Comparison of ENCODE assay signal across 1 cellular context in the genomic region with DNA sequence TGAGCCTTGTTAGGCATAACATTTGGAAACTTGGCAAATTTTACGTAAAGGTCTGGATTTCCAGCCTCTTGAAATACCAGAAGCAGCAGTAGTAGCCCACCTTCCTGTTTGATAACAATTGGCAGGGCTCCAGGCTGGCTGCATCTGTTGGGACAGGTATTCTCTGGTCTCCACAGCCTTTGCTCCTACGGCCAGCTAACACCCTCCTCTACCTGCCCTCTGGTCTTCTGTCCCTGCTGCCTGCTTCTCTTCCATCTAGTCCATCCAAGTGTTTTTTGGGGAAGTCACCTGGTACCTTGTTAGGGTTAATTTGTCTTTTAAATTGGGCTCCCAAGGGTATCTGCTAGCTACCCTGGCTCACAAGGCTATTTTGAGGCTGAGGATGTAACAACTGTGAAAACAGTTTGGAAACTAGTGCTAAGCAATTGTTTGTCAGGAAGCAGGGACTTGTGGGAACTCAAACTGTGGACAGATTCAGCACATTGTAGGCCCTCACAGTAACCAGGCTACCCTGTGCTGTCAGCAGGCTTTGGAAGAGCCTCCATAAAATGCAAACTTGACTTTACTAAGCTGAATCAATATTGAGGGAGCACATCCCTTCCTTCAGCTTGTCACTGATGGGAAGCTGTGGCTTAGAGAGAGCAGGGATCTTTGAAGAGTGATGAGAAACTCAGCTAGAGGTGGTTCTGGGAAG.
TF ChIP-seq lines count a peak whose summit lies in the region.

No MANE protein-coding gene starts in this region.

TF ChIP-seq in WTC11, 78 proteins besides CTCF, POLR2A, EP300 and RAD21 (continued from another document):
- no peak for TF ChIP-seq ZNF138 (CRISPR knock-in tag; conservative IDR thresholded peaks at IDR 0.05)
- TF ChIP-seq ZNF232 (CRISPR knock-in tag; IDR thresholded peaks at IDR 0.05), result no peak
- TF ChIP-seq, protein P1, sequence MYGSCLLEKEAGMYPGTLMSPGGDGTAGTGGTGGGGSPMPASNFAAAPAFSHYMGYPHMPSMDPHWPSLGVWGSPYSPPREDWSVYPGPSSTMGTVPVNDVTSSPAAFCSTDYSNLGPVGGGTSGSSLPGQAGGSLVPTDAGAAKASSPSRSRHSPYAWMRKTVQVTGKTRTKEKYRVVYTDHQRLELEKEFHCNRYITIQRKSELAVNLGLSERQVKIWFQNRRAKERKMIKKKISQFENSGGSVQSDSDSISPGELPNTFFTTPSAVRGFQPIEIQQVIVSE (CRISPR knock-in tag; IDR thresholded peaks at IDR 0.05; ENCODE audit: borderline replicate concordance), result no peak
- TF ChIP-seq ZMAT4 (CRISPR knock-in tag; IDR thresholded peaks at IDR 0.05), result no peak
- TF ChIP-seq ELF4 (CRISPR knock-in tag; IDR thresholded peaks at IDR 0.05; ENCODE audit: low read depth), result no peak
- peak; percentile 85; the same call in 1 of the 2 replicates for TF ChIP-seq PRRX2 (CRISPR knock-in tag; IDR thresholded peaks at IDR 0.05)
- TF ChIP-seq, protein P2, sequence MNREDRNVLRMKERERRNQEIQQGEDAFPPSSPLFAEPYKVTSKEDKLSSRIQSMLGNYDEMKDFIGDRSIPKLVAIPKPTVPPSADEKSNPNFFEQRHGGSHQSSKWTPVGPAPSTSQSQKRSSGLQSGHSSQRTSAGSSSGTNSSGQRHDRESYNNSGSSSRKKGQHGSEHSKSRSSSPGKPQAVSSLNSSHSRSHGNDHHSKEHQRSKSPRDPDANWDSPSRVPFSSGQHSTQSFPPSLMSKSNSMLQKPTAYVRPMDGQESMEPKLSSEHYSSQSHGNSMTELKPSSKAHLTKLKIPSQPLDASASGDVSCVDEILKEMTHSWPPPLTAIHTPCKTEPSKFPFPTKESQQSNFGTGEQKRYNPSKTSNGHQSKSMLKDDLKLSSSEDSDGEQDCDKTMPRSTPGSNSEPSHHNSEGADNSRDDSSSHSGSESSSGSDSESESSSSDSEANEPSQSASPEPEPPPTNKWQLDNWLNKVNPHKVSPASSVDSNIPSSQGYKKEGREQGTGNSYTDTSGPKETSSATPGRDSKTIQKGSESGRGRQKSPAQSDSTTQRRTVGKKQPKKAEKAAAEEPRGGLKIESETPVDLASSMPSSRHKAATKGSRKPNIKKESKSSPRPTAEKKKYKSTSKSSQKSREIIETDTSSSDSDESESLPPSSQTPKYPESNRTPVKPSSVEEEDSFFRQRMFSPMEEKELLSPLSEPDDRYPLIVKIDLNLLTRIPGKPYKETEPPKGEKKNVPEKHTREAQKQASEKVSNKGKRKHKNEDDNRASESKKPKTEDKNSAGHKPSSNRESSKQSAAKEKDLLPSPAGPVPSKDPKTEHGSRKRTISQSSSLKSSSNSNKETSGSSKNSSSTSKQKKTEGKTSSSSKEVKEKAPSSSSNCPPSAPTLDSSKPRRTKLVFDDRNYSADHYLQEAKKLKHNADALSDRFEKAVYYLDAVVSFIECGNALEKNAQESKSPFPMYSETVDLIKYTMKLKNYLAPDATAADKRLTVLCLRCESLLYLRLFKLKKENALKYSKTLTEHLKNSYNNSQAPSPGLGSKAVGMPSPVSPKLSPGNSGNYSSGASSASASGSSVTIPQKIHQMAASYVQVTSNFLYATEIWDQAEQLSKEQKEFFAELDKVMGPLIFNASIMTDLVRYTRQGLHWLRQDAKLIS (CRISPR knock-in tag; IDR thresholded peaks at IDR 0.05; ENCODE audit: borderline replicate concordance), result no peak
- no peak for TF ChIP-seq ATF3 (CRISPR knock-in tag; conservative IDR thresholded peaks at IDR 0.05)
- TF ChIP-seq, protein P3, sequence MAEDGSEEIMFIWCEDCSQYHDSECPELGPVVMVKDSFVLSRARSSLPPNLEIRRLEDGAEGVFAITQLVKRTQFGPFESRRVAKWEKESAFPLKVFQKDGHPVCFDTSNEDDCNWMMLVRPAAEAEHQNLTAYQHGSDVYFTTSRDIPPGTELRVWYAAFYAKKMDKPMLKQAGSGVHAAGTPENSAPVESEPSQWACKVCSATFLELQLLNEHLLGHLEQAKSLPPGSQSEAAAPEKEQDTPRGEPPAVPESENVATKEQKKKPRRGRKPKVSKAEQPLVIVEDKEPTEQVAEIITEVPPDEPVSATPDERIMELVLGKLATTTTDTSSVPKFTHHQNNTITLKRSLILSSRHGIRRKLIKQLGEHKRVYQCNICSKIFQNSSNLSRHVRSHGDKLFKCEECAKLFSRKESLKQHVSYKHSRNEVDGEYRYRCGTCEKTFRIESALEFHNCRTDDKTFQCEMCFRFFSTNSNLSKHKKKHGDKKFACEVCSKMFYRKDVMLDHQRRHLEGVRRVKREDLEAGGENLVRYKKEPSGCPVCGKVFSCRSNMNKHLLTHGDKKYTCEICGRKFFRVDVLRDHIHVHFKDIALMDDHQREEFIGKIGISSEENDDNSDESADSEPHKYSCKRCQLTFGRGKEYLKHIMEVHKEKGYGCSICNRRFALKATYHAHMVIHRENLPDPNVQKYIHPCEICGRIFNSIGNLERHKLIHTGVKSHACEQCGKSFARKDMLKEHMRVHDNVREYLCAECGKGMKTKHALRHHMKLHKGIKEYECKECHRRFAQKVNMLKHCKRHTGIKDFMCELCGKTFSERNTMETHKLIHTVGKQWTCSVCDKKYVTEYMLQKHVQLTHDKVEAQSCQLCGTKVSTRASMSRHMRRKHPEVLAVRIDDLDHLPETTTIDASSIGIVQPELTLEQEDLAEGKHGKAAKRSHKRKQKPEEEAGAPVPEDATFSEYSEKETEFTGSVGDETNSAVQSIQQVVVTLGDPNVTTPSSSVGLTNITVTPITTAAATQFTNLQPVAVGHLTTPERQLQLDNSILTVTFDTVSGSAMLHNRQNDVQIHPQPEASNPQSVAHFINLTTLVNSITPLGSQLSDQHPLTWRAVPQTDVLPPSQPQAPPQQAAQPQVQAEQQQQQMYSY (CRISPR knock-in tag; IDR thresholded peaks at IDR 0.05), result no peak
- TF ChIP-seq OVOL2 (CRISPR knock-in tag; IDR thresholded peaks at IDR 0.05; ENCODE audit: borderline replicate concordance), result no peak
- no peak for TF ChIP-seq GABPB1 (CRISPR knock-in tag; IDR thresholded peaks at IDR 0.05)
- no peak; the same call in 1 of the 2 replicates for TF ChIP-seq ZNF532 (CRISPR knock-in tag; IDR thresholded peaks at IDR 0.05; ENCODE audit: borderline replicate concordance)
- TF ChIP-seq, protein P4, sequence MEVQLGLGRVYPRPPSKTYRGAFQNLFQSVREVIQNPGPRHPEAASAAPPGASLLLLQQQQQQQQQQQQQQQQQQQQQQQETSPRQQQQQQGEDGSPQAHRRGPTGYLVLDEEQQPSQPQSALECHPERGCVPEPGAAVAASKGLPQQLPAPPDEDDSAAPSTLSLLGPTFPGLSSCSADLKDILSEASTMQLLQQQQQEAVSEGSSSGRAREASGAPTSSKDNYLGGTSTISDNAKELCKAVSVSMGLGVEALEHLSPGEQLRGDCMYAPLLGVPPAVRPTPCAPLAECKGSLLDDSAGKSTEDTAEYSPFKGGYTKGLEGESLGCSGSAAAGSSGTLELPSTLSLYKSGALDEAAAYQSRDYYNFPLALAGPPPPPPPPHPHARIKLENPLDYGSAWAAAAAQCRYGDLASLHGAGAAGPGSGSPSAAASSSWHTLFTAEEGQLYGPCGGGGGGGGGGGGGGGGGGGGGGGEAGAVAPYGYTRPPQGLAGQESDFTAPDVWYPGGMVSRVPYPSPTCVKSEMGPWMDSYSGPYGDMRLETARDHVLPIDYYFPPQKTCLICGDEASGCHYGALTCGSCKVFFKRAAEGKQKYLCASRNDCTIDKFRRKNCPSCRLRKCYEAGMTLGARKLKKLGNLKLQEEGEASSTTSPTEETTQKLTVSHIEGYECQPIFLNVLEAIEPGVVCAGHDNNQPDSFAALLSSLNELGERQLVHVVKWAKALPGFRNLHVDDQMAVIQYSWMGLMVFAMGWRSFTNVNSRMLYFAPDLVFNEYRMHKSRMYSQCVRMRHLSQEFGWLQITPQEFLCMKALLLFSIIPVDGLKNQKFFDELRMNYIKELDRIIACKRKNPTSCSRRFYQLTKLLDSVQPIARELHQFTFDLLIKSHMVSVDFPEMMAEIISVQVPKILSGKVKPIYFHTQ (CRISPR knock-in tag; IDR thresholded peaks at IDR 0.05), result peak; percentile 60
- peak; percentile 82; the same call in 1 of the 2 replicates for TF ChIP-seq ZNF671 (CRISPR knock-in tag; IDR thresholded peaks at IDR 0.05)
- TF ChIP-seq EMX1 (CRISPR knock-in tag; IDR thresholded peaks at IDR 0.05), result peak; percentile 45; the same call in 1 of the 2 replicates
